ENCODE assay signal across 18 cellular contexts in genomic region chr1:69070660-69071373, GRCh38.
A peak's percentile ranks its signal among the peaks of the same experiment; 100 is the strongest.
DNase-seq lines count a peak whose midpoint lies in the region; ATAC-seq and TF ChIP-seq lines count a peak whose summit lies in the region.
"Had no signal": no experiment of that assay in that cellular context is flagged by ENCODE, and none has a peak within 500 bp of the region (broad histone marks: within the 10 kb centered on the region; RNA-seq: fewer than 3 reads in every experiment).

No MANE protein-coding gene starts in this region.

- ATAC-seq in DND-41 (ENCODE audit: insufficient read depth, low read depth) (peak; percentile 29; the same call in 1 of the 3 replicates), GM19023 (IDR thresholded peaks at IDR 0.05; ENCODE audit: unreplicated experiment) (peak; percentile 68), HG02610 (IDR thresholded peaks at IDR 0.05; ENCODE audit: unreplicated experiment) (peak; percentile 88), HG03442 (IDR thresholded peaks at IDR 0.05; ENCODE audit: unreplicated experiment) (peak; percentile 53), GM18502 (IDR thresholded peaks at IDR 0.05; ENCODE audit: poor library complexity, unreplicated experiment) (no peak)
- ATAC-seq: CD8-positive, alpha-beta T cell; GM23338 had no signal

- H3K36me3 ChIP-seq in DND-41 (ENCODE audit: insufficient read depth, low read length) (no peaks in the 10 kb centered on the region), prostate gland (no peaks in the 10 kb centered on the region)

- H3K9me3 ChIP-seq in DND-41 (ENCODE audit: insufficient read depth, low read length, severe bottlenecking) (no peaks in the 10 kb centered on the region), prostate gland (no peaks in the 10 kb centered on the region)

- H3K4me1 ChIP-seq in DND-41 (ENCODE audit: insufficient read depth, low read length), result peaks cover 12% of the 10 kb centered on the region
- no peaks in the 10 kb centered on the region for H3K4me1 ChIP-seq in prostate gland (replicated peaks)

- DNase-seq in DND-41 (no peak), prostate gland (ENCODE audit: low spot score) (no peak), NOMO-1 treated with dmso at 0.1 percent for 144 hours (lab: John Stamatoyannopoulos, UW; ENCODE audit: unreplicated experiment) (no peak), cerebellar nuclear complex (lab: John Stamatoyannopoulos, UW) (no peak)
- DNase-seq: CD8-positive, alpha-beta T cell; COR-L47; DMS153; DMS79 treated with DMSO at 0.1 percent for 48 hours; GDM1; H9; IMR-90; KG1 had no signal

- WGBS in prostate gland, result 91% methylated on average over 7 of the region's 7 CpGs

- intact Hi-C loops in prostate gland (cut with DNase I), result no loop called here

- H3K4me2 ChIP-seq in DND-41 (ENCODE audit: insufficient read depth, low read length), result no peak overlapping the region
- H3K4me2 ChIP-seq: GM23338 had no signal

- H3K9ac ChIP-seq in DND-41 (ENCODE audit: low read depth, low read length), result no peak overlapping the region

- no peaks in the 10 kb centered on the region for H4K20me1 ChIP-seq in DND-41 (ENCODE audit: insufficient read depth, low read length)

- H2AFZ ChIP-seq in DND-41 (ENCODE audit: low read depth, low read length), result no peak overlapping the region
- H2AFZ ChIP-seq: GM23338 had no signal

- TF ChIP-seq CTCF in DND-41 (IDR thresholded peaks at IDR 0.05; ENCODE audit: borderline replicate concordance, extremely low read depth, low read length, poor library complexity, severe bottlenecking) (no peak), prostate gland (IDR thresholded peaks at IDR 0.05) (no peak)

- no peak overlapping the region for H3K4me3 ChIP-seq in DND-41 (ENCODE audit: low read depth in 1 of 2, low read length in 2 of 2)
- no peak overlapping the region for H3K4me3 ChIP-seq in prostate gland
- H3K4me3 ChIP-seq: GM23338 had no signal

- H3K27ac ChIP-seq in DND-41 (ENCODE audit: low read length), result no peak overlapping the region
- no peak overlapping the region for H3K27ac ChIP-seq in prostate gland
- H3K27ac ChIP-seq: 22Rv1 had no signal

- H3K27me3 ChIP-seq in DND-41 (ENCODE audit: insufficient read depth, low read length, poor library complexity), result no peaks in the 10 kb centered on the region
- H3K27me3 ChIP-seq in prostate gland (replicated peaks; ENCODE audit: insufficient read depth), result no peaks in the 10 kb centered on the region

- no peak for TF ChIP-seq POLR2A in prostate gland (IDR thresholded peaks at IDR 0.05)

- H3K79me2 ChIP-seq in DND-41 (ENCODE audit: insufficient read depth, low read length), result no peaks in the 10 kb centered on the region
